21 cellular contexts compared by ENCODE assay signal in the genomic region with DNA sequence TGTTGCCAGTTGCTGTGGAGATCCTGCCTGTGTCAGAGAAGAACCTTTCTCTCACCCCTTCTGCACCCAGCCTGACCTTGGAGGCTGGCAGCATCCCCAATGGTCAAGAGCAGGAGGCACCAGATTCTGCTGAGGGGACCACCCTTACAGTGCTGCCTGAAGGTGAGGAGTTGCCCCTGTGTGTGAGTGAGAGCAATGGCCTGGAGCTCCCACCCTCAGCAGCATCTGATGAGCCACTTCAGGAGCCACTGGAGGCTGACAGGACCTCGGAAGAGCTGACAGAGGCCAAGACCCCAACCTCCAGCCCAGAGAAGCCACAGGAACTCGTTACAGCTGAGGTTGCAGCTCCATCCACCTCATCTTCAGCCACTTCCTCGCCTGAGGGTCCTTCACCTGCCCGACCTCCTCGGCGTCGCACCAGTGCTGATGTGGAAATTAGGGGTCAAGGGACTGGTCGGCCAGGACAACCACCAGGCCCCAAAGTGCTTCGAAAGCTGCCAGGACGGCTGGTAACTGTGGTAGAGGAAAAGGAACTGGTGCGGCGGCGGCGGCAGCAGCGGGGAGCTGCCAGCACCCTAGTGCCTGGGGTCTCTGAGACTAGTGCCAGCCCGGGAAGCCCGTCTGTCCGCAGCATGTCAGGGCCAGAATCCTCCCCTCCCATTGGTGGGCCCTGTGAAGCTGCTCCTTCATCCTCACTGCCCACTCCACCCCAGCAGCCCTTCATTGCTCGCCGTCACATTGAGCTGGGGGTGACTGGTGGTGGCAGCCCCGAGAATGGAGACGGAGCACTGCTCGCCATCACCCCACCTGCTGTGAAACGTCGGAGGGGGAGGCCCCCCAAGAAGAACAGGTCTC.
"Had no signal": no experiment of that assay in that cellular context is flagged by ENCODE, and none has a peak within 500 bp of the region (broad histone marks: within the 10 kb centered on the region; RNA-seq: fewer than 3 reads in every experiment).

No MANE protein-coding gene starts in this region.

- H3K4me3 Mint-ChIP-seq: natural killer cell treated with Interleukin-12 subunit alpha and Interleukin-12 subunit beta and Interleukin-15 and Interleukin-18, amount 100 ng/mL, for 72 hours had no signal

- H3K27me3 Mint-ChIP-seq: natural killer cell treated with Interleukin-12 subunit alpha and Interleukin-12 subunit beta and Interleukin-15 and Interleukin-18, amount 100 ng/mL, for 72 hours had no signal

- ATAC-seq: foreskin keratinocyte, left ventricle myocardium superior had no signal

- H3K27me3 ChIP-seq: adrenal gland, cardiac muscle cell, foreskin keratinocyte, tibial nerve, vagina had no signal

- H3K4me3 ChIP-seq: adrenal gland, cardiac muscle cell, skin epidermis, tibial nerve, vagina had no signal

- H3K9me3 ChIP-seq: adrenal gland, tibial nerve, vagina had no signal

- DNase-seq: activated CD4-positive, alpha-beta T cell treated with anti-CD3 and anti-CD28 coated beads for 1 hour; activated CD4-positive, alpha-beta T cell treated with anti-CD3 and anti-CD28 coated beads, Interleukin-2, amount 50 U/mL, for 48 hours; activated T-cell treated with anti-CD3 and anti-CD28 coated beads, Interleukin-2, amount 50 U/mL, for 48 hours; cortex of kidney; effector CD8-positive, alpha-beta T cell; foreskin keratinocyte; glutamatergic neuron; left ventricle myocardium superior; mesenchymal stem cell; nucleus accumbens; stimulated activated CD4-positive, alpha-beta T cell treated with anti-CD3 and anti-CD28 coated beads, Interleukin-15, amount 100 ng/mL, for 24 hours; stimulated activated CD4-positive, alpha-beta T cell treated with anti-CD3 and anti-CD28 coated beads, Interleukin-4, amount 100 ng/mL, for 1 hour; stimulated activated naive CD4-positive, alpha-beta T cell treated with Interleukin-2 at 50 U/mL for 16 hours; substantia nigra; T-helper 9 cell had no signal

- H3K27ac ChIP-seq: adrenal gland, cardiac muscle cell, foreskin keratinocyte, vagina had no signal

- H3K9me3 Mint-ChIP-seq: natural killer cell treated with Interleukin-12 subunit alpha and Interleukin-12 subunit beta and Interleukin-15 and Interleukin-18, amount 100 ng/mL, for 72 hours had no signal
